16 cellular contexts compared by ENCODE assay signal in the genomic region with DNA sequence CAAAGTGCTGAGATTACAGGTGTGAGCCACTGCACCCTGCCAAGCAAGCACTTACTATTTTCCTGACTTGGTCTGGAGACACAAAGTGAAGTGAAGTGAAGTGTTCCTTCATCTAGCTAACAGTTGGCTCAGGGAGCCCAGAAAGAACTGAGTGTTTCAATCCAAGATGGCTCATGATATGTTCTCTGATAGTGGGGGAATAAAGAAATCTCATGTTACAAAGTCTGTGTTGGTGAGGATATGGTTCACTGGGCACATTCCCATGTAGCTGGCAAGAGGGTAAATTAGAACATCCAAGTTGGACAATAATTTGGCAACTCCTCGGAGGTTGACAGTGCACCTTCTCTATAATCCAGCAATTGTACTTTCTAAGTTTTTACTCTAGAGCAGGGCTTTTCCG. TPM values are rescaled to one million over a fixed set of nuclear protein-coding genes. Genes with fewer than 3 reads are reported as not detected.
A peak's percentile ranks its signal among the peaks of the same experiment; 100 is the strongest.
DNase-seq lines count a peak whose midpoint lies in the region; ATAC-seq and TF ChIP-seq lines count a peak whose summit lies in the region.
"Had no signal": no experiment of that assay in that cellular context is flagged by ENCODE, and none has a peak within 500 bp of the region (broad histone marks: within the 10 kb centered on the region; RNA-seq: fewer than 3 reads in every experiment).

No MANE protein-coding gene starts in this region.

- H3K4me1 Mint-ChIP-seq in HFFc6 (ENCODE audit: low read depth) = peaks cover 54% of the 10 kb centered on the region
- no peaks in the 10 kb centered on the region for H3K4me1 Mint-ChIP-seq in Caco-2 (ENCODE audit: low read depth, unreplicated experiment)

- DNase-seq in HFFc6 = no peak
- DNase-seq in RWPE1 (ENCODE audit: low spot score) = no peak
- peak; percentile 36 for DNase-seq in left kidney (ENCODE audit: low read depth, low spot score)
- no peak for DNase-seq in body of pancreas
- no peak for DNase-seq in Caco-2
- DNase-seq: ACHN; BE2C; C1 segment of cervical spinal cord; CD4-positive, CD25-positive, alpha-beta regulatory T cell; DMS153; DMS79; GDM1; HCEC 1CT; IMR-90 had no signal

- 73% methylated on average over 2 of the region's 2 CpGs; no CpG with 5 or more reads in 1 of the 2 donors for WGBS in body of pancreas, 2 donors

- H3K27ac ChIP-seq in RWPE1 (peak overlapping the region; percentile 57; the same call in 1 of the 2 replicates), body of pancreas (no peak overlapping the region)

- BruUV-seq in Caco-2 (replicated peaks; lab: Mats Ljungman, UMichigan) = no TSS peak

- H3K27ac Mint-ChIP-seq in HFFc6 (peak overlapping the region; percentile 13; the same call in 1 of the 2 replicates), Caco-2 (ENCODE audit: unreplicated experiment) (no peak overlapping the region)
- H3K27ac Mint-ChIP-seq: GM23338 had no signal

- CTCF ChIA-PET in RWPE1 (lab: Yijun Ruan, JAX) = no interaction called here
- CTCF ChIA-PET in Caco-2 (lab: Charles Lee) = interaction anchor here (0.8 kb wide), 1 partner anchor 26 kb away, joined by 3 read pairs; no protein-coding TSS in a partner anchor

- H3K27me3 ChIP-seq in body of pancreas (no peaks in the 10 kb centered on the region), Caco-2 (replicated peaks; ENCODE audit: control insufficient read depth, insufficient read depth, low read length) (no peaks in the 10 kb centered on the region)

- no peaks in the 10 kb centered on the region for H3K9me3 ChIP-seq in body of pancreas
- H3K9me3 ChIP-seq in Caco-2 = no peaks in the 10 kb centered on the region
- H3K9me3 ChIP-seq: BE2C had no signal

- no peaks in the 10 kb centered on the region; the same call in none of the 2 replicates for H3K27me3 Mint-ChIP-seq in HFFc6 (ENCODE audit: insufficient read depth)
- no peaks in the 10 kb centered on the region for H3K27me3 Mint-ChIP-seq in Caco-2 (ENCODE audit: insufficient read depth, unreplicated experiment)

- POLR2A ChIA-PET in RWPE1 (lab: Yijun Ruan, JAX; ENCODE audit: low non-redundant PET) = no interaction called here
- POLR2A ChIA-PET in Caco-2 (lab: Charles Lee) = interaction anchor here (0.6 kb wide), 1 partner anchor 10 kb away, joined by 4 read pairs; no protein-coding TSS in a partner anchor

- no peak for ATAC-seq in HG03039 (IDR thresholded peaks at IDR 0.05; ENCODE audit: unreplicated experiment)
- no peak for ATAC-seq in body of pancreas
- ATAC-seq: GM23338 had no signal

- H3K36me3 ChIP-seq in body of pancreas (replicated peaks in 1 of 2; ENCODE audit: insufficient read depth in 1 of 2, low read depth in 2 of 2) = no peaks in the 10 kb centered on the region
- H3K36me3 ChIP-seq in Caco-2 (ENCODE audit: control insufficient read depth, insufficient read depth, low read length) = no peaks in the 10 kb centered on the region
- H3K36me3 ChIP-seq: BE2C had no signal

- intact Hi-C loops in body of pancreas (cut with DNase I) = no loop called here
- intact Hi-C loops in Caco-2 (cut with micrococcal nuclease; ENCODE audit: unreplicated experiment) = no loop called here

- H3K4me1 ChIP-seq in body of pancreas (peaks cover 12% of the 10 kb centered on the region), Caco-2 (peaks cover 9% of the 10 kb centered on the region; the same call in 1 of the 2 replicates)
- H3K4me1 ChIP-seq: BE2C had no signal

- TF ChIP-seq CTCF in HFFc6 (IDR thresholded peaks at IDR 0.05) (no peak), RWPE1 (conservative IDR thresholded peaks at IDR 0.05; ENCODE audit: low read depth) (no peak), body of pancreas (IDR thresholded peaks at IDR 0.05) (no peak), Caco-2 (IDR thresholded peaks at IDR 0.05; ENCODE audit: insufficient read depth in 1 of 2, low read depth in 1 of 2, low read length in 1 of 2, severe bottlenecking in 1 of 2, unreplicated experiment in 1 of 2) (no peak)

- no peaks in the 10 kb centered on the region for H3K9me3 Mint-ChIP-seq in HFFc6
- H3K9me3 Mint-ChIP-seq in Caco-2 (ENCODE audit: unreplicated experiment) = no peaks in the 10 kb centered on the region
- H3K9me3 Mint-ChIP-seq: GM23338 had no signal

- no peaks in the 10 kb centered on the region for H3K36me3 Mint-ChIP-seq in HFFc6 (ENCODE audit: low read depth)
- no peaks in the 10 kb centered on the region for H3K36me3 Mint-ChIP-seq in Caco-2 (ENCODE audit: insufficient read depth, unreplicated experiment)
- H3K36me3 Mint-ChIP-seq: CD4-positive, CD25-positive, alpha-beta regulatory T cell had no signal

- no peak overlapping the region for H3K4me3 Mint-ChIP-seq in HFFc6
- no peak overlapping the region for H3K4me3 Mint-ChIP-seq in Caco-2 (ENCODE audit: unreplicated experiment)
- H3K4me3 Mint-ChIP-seq: GM23338 had no signal

- no peak overlapping the region for H3K4me3 ChIP-seq in body of pancreas
- no peak overlapping the region for H3K4me3 ChIP-seq in Caco-2 (ENCODE audit: low read depth, low read length)
- H3K4me3 ChIP-seq: GM23338 had no signal

- TF ChIP-seq POLR2A in body of pancreas (IDR thresholded peaks at IDR 0.05) = no peak

RNA-seq across cellular contexts. Expression of a gene that starts 5.0 kb away (rescaled TPM):
- 10 to 100 TPM; 20.2 to 30.3 (median 26.9) TPM for total RNA-seq in HFFc6 (2021; fragmentation: NEBNext Ultra II Directional; extraction: Animal tissue kit (Norgen Biotek cat#: 25700))
- total RNA-seq in body of pancreas (10 to 100 TPM; 17.5 to 25.9 TPM), Caco-2 (2022) (42.1 and 50.5 TPM in 2 replicates)

RNA-seq across cellular contexts. Expression of a gene that starts 36.0 kb away (rescaled TPM):
- 10 to 100 TPM; 17.5 to 23.2 (median 19.9) TPM for total RNA-seq in HFFc6 (2021; fragmentation: NEBNext Ultra II Directional; extraction: Animal tissue kit (Norgen Biotek cat#: 25700))
- total RNA-seq in body of pancreas = 1 to 10 TPM; 2.3 to 5.7 TPM
- 28.5 and 29.4 TPM in 2 replicates for total RNA-seq in Caco-2 (2022)
